ENCODE assay signal across 1 cellular context in genomic region chr6:36695414-36695813, GRCh38.
TF ChIP-seq lines count a peak whose summit lies in the region.

No MANE protein-coding gene starts in this region.

TF ChIP-seq in GM12878, 131 proteins besides CTCF, POLR2A, EP300 and RAD21 (continued from another document):
- TF ChIP-seq ATF3 (IDR thresholded peaks at IDR 0.05; ENCODE audit: borderline replicate concordance, extremely low read depth, low read depth, low read length), result no peak
- peak; percentile 17; the same call in 1 of the 2 replicates for TF ChIP-seq RUNX3 (IDR thresholded peaks at IDR 0.05; ENCODE audit: low read length)
